ENCODE assay signal across 1 cellular context in genomic region chr5:125408582-125409069, GRCh38.
A peak's percentile ranks its signal among the peaks of the same experiment; 100 is the strongest.
TF ChIP-seq lines count a peak whose summit lies in the region.

No MANE protein-coding gene starts in this region.

TF ChIP-seq in HEK293, 187 proteins besides CTCF, POLR2A, EP300 and RAD21 (continued from another document and continues in another):
- peak; percentile 90 for TF ChIP-seq PRDM6 (tag by site-specific recombination; IDR thresholded peaks at IDR 0.05)
- TF ChIP-seq ZNF501 (tag by site-specific recombination; IDR thresholded peaks at IDR 0.05), result peak; percentile 34; the same call in 1 of the 2 replicates
- TF ChIP-seq OSR2 (tag by site-specific recombination; IDR thresholded peaks at IDR 0.05), result peak; percentile 93
- peak; percentile 91 for TF ChIP-seq ZNF664 (tag by site-specific recombination; IDR thresholded peaks at IDR 0.05)
- peak; percentile 92 for TF ChIP-seq SP7 (tag by site-specific recombination; IDR thresholded peaks at IDR 0.05)
- TF ChIP-seq ZNF366 (tag by site-specific recombination; conservative IDR thresholded peaks at IDR 0.05), result peak; percentile 90
- peak; percentile 79; the same call in 1 of the 2 replicates for TF ChIP-seq ZSCAN23 (tag by site-specific recombination; IDR thresholded peaks at IDR 0.05)
- TF ChIP-seq ZEB2 (tag by site-specific recombination; IDR thresholded peaks at IDR 0.05), result peak; percentile 91
- peak; percentile 70 for TF ChIP-seq PATZ1 (tag by site-specific recombination; IDR thresholded peaks at IDR 0.05)
- peak; percentile 91 for TF ChIP-seq ZBTB17 (tag by site-specific recombination; IDR thresholded peaks at IDR 0.05)
- TF ChIP-seq INSM2 (tag by site-specific recombination; IDR thresholded peaks at IDR 0.05), result peak; percentile 81
- TF ChIP-seq ZNF596 (tag by site-specific recombination; IDR thresholded peaks at IDR 0.05), result peak; percentile 36; the same call in 1 of the 2 replicates
- TF ChIP-seq ZNF600 (tag by site-specific recombination; IDR thresholded peaks at IDR 0.05), result peak; percentile 90
- TF ChIP-seq ZFHX2 (tag by site-specific recombination; conservative IDR thresholded peaks at IDR 0.05), result no peak
- TF ChIP-seq ZBTB8A (tag by site-specific recombination; IDR thresholded peaks at IDR 0.05), result 0 out of 2 replicates have a peak, but pooled peaks have one; percentile 55
- TF ChIP-seq ZNF114 (tag by site-specific recombination; IDR thresholded peaks at IDR 0.05), result no peak
- peak; percentile 86 for TF ChIP-seq ZNF629 (tag by site-specific recombination; IDR thresholded peaks at IDR 0.05)
- TF ChIP-seq ZSCAN16 (tag by site-specific recombination; IDR thresholded peaks at IDR 0.05), result 0 out of 2 replicates have a peak, but pooled peaks have one; percentile 45
- TF ChIP-seq TSHZ1 (tag by site-specific recombination; IDR thresholded peaks at IDR 0.05; ENCODE audit: borderline replicate concordance), result peak; percentile 89
- TF ChIP-seq SALL2 (tag by site-specific recombination; IDR thresholded peaks at IDR 0.05; ENCODE audit: borderline replicate concordance), result no peak
- TF ChIP-seq ZNF558 (tag by site-specific recombination; IDR thresholded peaks at IDR 0.05), result peak; percentile 75; the same call in 1 of the 2 replicates
- TF ChIP-seq GFI1B (tag by site-specific recombination; IDR thresholded peaks at IDR 0.05), result peak; percentile 93
- peak; percentile 68 for TF ChIP-seq ZSCAN4 (tag by site-specific recombination; IDR thresholded peaks at IDR 0.05)
- TF ChIP-seq ZSCAN30 (tag by site-specific recombination; IDR thresholded peaks at IDR 0.05), result peak; percentile 73; the same call in 1 of the 2 replicates
- TF ChIP-seq SP3 (tag by site-specific recombination; IDR thresholded peaks at IDR 0.05), result peak; percentile 53
- TF ChIP-seq ZFP69B (tag by site-specific recombination; IDR thresholded peaks at IDR 0.05), result peak; percentile 75
- TF ChIP-seq PRDM10 (tag by site-specific recombination; IDR thresholded peaks at IDR 0.05), result peak; percentile 89; the same call in 1 of the 2 replicates
- TF ChIP-seq ZNF350 (tag by site-specific recombination; IDR thresholded peaks at IDR 0.05), result peak; percentile 52; the same call in 1 of the 2 replicates
- no peak for TF ChIP-seq ZNF548 (tag by site-specific recombination; IDR thresholded peaks at IDR 0.05)
- TF ChIP-seq KLF17 (tag by site-specific recombination; IDR thresholded peaks at IDR 0.05), result peak; percentile 67
- peak; percentile 96 for TF ChIP-seq ZBTB20 (tag by site-specific recombination; IDR thresholded peaks at IDR 0.05)
- peak; percentile 96 for TF ChIP-seq ZNF660 (tag by site-specific recombination; IDR thresholded peaks at IDR 0.05)
- TF ChIP-seq ATF2 (tag by site-specific recombination; IDR thresholded peaks at IDR 0.05; ENCODE audit: low read depth), result peak; percentile 88
- TF ChIP-seq ZNF843 (tag by site-specific recombination; IDR thresholded peaks at IDR 0.05), result peak; percentile 77
- no peak for TF ChIP-seq ZNF280C (tag by site-specific recombination; IDR thresholded peaks at IDR 0.05)
- TF ChIP-seq ZXDB (tag by site-specific recombination; IDR thresholded peaks at IDR 0.05), result peak; percentile 25
- peak; percentile 85 for TF ChIP-seq ZNF561 (tag by site-specific recombination; IDR thresholded peaks at IDR 0.05; ENCODE audit: borderline replicate concordance)
- TF ChIP-seq ZNF18 (tag by site-specific recombination; IDR thresholded peaks at IDR 0.05), result peak; percentile 98
